1 cellular context compared by ENCODE assay signal in the genomic region with DNA sequence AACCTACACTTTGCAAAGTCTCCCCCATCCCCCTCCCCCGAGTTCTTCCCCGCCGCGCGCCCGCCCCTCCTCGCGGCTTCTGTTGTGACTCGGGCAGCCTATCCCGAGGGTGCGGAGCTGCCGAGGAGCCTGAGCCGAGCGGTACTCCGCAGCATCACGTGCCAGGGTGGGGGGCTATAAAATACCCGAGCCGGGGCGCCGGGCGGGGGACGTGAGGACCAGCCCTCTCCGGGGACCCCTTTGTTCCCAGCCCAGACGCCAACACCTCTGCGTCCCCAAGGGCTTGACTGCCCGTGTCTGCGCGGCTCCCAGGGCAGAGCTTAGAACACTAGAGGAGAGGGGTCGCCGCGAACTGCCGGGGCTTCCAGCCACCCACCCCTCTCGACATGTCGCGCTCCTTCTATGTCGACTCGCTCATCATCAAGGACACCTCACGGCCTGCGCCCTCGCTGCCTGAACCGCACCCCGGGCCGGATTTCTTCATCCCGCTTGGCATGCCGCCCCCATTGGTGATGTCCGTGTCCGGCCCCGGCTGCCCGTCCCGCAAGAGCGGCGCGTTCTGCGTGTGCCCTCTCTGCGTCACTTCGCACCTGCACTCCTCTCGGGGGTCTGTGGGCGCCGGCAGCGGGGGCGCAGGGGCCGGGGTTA.
TF ChIP-seq lines count a peak whose summit lies in the region.

A gene (plus strand): TSS at position 205 of the 648 bp plus-strand sequence. CDS start 182 bp downstream, at position 387.

TF ChIP-seq in endothelial cell of umbilical vein, 7 proteins besides CTCF, POLR2A, EP300 and RAD21:
- peak; percentile 16 for TF ChIP-seq EZH2 (IDR thresholded peaks at IDR 0.05; ENCODE audit: borderline replicate concordance, low read depth, low read length, severe bottlenecking)
- TF ChIP-seq, protein P1, sequence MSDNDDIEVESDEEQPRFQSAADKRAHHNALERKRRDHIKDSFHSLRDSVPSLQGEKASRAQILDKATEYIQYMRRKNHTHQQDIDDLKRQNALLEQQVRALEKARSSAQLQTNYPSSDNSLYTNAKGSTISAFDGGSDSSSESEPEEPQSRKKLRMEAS (IDR thresholded peaks at IDR 0.05; ENCODE audit: insufficient read depth, insufficient read length), result no peak
